8 cellular contexts compared by ENCODE assay signal in the genomic region with DNA sequence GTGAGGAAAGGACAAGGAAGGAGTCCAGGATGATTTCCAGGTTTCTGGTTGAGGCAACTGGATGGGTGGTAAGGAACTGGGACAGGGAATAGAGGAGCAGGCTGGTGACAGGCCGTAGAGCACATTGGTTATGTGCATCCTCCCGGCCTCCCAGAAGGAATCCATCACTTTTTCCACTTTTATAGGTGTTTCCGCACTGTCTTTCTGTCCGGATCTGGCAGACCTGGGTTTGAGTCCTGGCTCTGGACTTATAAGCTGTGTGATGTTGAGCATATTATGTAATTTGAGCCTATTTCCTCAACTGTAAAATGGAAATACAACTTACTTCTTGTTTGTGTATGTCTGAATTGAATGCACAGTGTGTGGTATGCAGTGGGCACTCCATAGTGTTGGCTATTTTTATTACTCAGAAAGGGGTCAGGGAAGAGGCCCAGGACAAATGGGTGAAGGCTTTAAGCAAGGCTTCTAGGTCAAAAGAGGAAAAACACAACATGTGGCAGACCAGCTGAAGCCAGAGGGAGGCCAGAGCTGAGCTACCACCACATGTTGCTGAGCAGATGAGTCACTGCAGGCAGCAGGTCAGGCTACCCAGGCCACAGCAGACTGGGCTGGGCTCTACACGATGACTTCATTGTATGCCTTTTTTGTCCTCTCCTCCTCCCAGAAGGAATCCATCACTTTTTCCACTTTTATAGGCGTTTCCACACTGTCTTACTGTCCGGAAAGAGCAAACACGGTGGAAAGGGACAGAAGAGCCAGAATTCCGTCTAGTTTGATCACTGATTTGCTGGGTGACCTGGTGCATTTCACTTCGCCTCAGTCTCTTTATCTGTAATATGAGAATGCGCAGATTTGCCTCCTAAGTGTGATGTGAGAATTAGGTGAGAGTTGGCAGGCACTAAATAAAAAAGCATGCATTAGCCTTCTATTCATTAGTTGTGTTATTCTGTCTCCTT. TPM values are rescaled to one million over a fixed set of nuclear protein-coding genes. Genes with fewer than 3 reads are reported as not detected.
A peak's percentile ranks its signal among the peaks of the same experiment; 100 is the strongest.
DNase-seq lines count a peak whose midpoint lies in the region; FAIRE-seq and TF ChIP-seq lines count a peak whose summit lies in the region.

No MANE protein-coding gene starts in this region.

- H3K4me3 ChIP-seq in iPS-11a (ENCODE audit: low read depth, low read length) = peak overlapping the region; percentile 41

- POLR2A ChIA-PET in MCF 10A (lab: Yijun Ruan, JAX) = interaction anchor here (0.6 to 4.3 kb wide), 15 partner anchors 13 to 689 kb away, joined by 3 to 57 read pairs (median 3); a partner anchor contains a TSS

- peaks cover 13% of the 10 kb centered on the region for H3K36me3 Mint-ChIP-seq in activated T-cell treated with anti-CD3 and anti-CD28 coated beads, Interleukin-2, amount 50 U/mL, for 24 hours (ENCODE audit: low read depth)
- H3K36me3 Mint-ChIP-seq in MCF 10A (ENCODE audit: insufficient read depth, unreplicated experiment) = peaks cover 25% of the 10 kb centered on the region

- peaks cover 29% of the 10 kb centered on the region for H3K4me1 Mint-ChIP-seq in activated T-cell treated with anti-CD3 and anti-CD28 coated beads, Interleukin-2, amount 50 U/mL, for 24 hours (ENCODE audit: low read depth)
- H3K4me1 Mint-ChIP-seq in MCF 10A (ENCODE audit: insufficient read depth, unreplicated experiment) = peaks cover 31% of the 10 kb centered on the region

- no peaks in the 10 kb centered on the region for H3K27me3 Mint-ChIP-seq in activated T-cell treated with anti-CD3 and anti-CD28 coated beads, Interleukin-2, amount 50 U/mL, for 24 hours
- no peaks in the 10 kb centered on the region for H3K27me3 Mint-ChIP-seq in MCF 10A (ENCODE audit: insufficient read depth, unreplicated experiment)

- intact Hi-C loops in MCF 10A (cut with micrococcal nuclease) = loop anchor here (1.0 to 2.0 kb wide), 2 partner anchors 52 to 116 kb away; a partner anchor contains a TSS

- H3K9me3 Mint-ChIP-seq in activated T-cell treated with anti-CD3 and anti-CD28 coated beads, Interleukin-2, amount 50 U/mL, for 24 hours = no peaks in the 10 kb centered on the region
- H3K9me3 Mint-ChIP-seq in MCF 10A (ENCODE audit: unreplicated experiment) = no peaks in the 10 kb centered on the region

- CTCF ChIA-PET in MCF 10A (lab: Yijun Ruan, JAX) = interaction anchor here (0.6 to 1.0 kb wide), 2 partner anchors 61 to 144 kb away, joined by 3 to 4 read pairs; no protein-coding TSS in a partner anchor

- peak; percentile 34 for DNase-seq in activated T-cell treated with anti-CD3 and anti-CD28 coated beads, Interleukin-2, amount 50 U/mL, for 24 hours
- DNase-seq in activated T-cell treated with anti-CD3 and anti-CD28 coated beads for 4 hours (no peak), HTR-8/SVneo (ENCODE audit: insufficient read length, low spot score) (peak; percentile 94), MCF 10A (ENCODE audit: unreplicated experiment) (peak; percentile 90), retina (peak; percentile 57)
- DNase-seq in stimulated activated naive CD4-positive, alpha-beta T cell (lab: John Stamatoyannopoulos, UW) = no peak

- H3K27ac Mint-ChIP-seq in activated T-cell treated with anti-CD3 and anti-CD28 coated beads, Interleukin-2, amount 50 U/mL, for 24 hours = peak overlapping the region; percentile 87
- H3K27ac Mint-ChIP-seq in MCF 10A (ENCODE audit: low read depth, unreplicated experiment) = peak overlapping the region; percentile 72

- TSS peak; percentile 34 for BruUV-seq in MCF 10A (replicated peaks; lab: Mats Ljungman, UMichigan)

- peak overlapping the region; percentile 81 for H3K4me3 Mint-ChIP-seq in activated T-cell treated with anti-CD3 and anti-CD28 coated beads, Interleukin-2, amount 50 U/mL, for 24 hours
- peak overlapping the region; percentile 93 for H3K4me3 Mint-ChIP-seq in MCF 10A (ENCODE audit: unreplicated experiment)

- peak; percentile 42 for FAIRE-seq in HTR-8/SVneo (lab: Jason Lieb, UNC)

- no peak for TF ChIP-seq CTCF in MCF 10A (IDR thresholded peaks at IDR 0.05; ENCODE audit: unreplicated experiment)

TF ChIP-seq in PFSK-1, 5 proteins besides CTCF, POLR2A, EP300 and RAD21:
- TF ChIP-seq, protein P1, sequence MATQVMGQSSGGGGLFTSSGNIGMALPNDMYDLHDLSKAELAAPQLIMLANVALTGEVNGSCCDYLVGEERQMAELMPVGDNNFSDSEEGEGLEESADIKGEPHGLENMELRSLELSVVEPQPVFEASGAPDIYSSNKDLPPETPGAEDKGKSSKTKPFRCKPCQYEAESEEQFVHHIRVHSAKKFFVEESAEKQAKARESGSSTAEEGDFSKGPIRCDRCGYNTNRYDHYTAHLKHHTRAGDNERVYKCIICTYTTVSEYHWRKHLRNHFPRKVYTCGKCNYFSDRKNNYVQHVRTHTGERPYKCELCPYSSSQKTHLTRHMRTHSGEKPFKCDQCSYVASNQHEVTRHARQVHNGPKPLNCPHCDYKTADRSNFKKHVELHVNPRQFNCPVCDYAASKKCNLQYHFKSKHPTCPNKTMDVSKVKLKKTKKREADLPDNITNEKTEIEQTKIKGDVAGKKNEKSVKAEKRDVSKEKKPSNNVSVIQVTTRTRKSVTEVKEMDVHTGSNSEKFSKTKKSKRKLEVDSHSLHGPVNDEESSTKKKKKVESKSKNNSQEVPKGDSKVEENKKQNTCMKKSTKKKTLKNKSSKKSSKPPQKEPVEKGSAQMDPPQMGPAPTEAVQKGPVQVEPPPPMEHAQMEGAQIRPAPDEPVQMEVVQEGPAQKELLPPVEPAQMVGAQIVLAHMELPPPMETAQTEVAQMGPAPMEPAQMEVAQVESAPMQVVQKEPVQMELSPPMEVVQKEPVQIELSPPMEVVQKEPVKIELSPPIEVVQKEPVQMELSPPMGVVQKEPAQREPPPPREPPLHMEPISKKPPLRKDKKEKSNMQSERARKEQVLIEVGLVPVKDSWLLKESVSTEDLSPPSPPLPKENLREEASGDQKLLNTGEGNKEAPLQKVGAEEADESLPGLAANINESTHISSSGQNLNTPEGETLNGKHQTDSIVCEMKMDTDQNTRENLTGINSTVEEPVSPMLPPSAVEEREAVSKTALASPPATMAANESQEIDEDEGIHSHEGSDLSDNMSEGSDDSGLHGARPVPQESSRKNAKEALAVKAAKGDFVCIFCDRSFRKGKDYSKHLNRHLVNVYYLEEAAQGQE (IDR thresholded peaks at IDR 0.05; ENCODE audit: insufficient read depth in 1 of 2, low read depth in 2 of 2, low read length in 2 of 2) = peak in 1 of 2 experiments; percentile 20; a peak in 1 of 4 replicates
- peak; percentile 69 for TF ChIP-seq POLR2AphosphoS5 (IDR thresholded peaks at IDR 0.05; ENCODE audit: low read depth, low read length)
- peak; percentile 68; the same call in 1 of the 2 replicates for TF ChIP-seq TAF1 (IDR thresholded peaks at IDR 0.05; ENCODE audit: borderline replicate concordance, insufficient read depth, low read length)
- peak; percentile 89 for TF ChIP-seq FOXP2 (optimal IDR thresholded peaks at IDR 0.05; ENCODE audit: borderline replicate concordance, extremely low read depth, extremely low read length, insufficient read depth)
- TF ChIP-seq SIN3A (IDR thresholded peaks at IDR 0.05; ENCODE audit: borderline replicate concordance, insufficient read depth, low read length) = 0 out of 2 replicates have a peak, but pooled peaks have one; percentile 88

RNA-seq across cellular contexts. Expression of a gene that starts 0.8 kb away (rescaled TPM):
- polyA plus RNA-seq in PFSK-1 (2012; ENCODE audit: insufficient read length, low read depth) = 52.4 TPM
- 33.3 and 39.2 TPM in 2 replicates for total RNA-seq in MCF 10A (2022)

RNA-seq across cellular contexts. Expression of a gene that starts 52.2 kb away (rescaled TPM):
- polyA plus RNA-seq in PFSK-1 (2012; ENCODE audit: insufficient read length, low read depth) = 1.9 TPM
- total RNA-seq in MCF 10A (2022) = 11.6 and 17.6 TPM in 2 replicates

Comparison
In these comparisons a context has a peak if more than half of its experiments do, and no peak if none do; other contexts are left out.
1. DNase-seq: peak in activated T-cell treated with anti-CD3 and anti-CD28 coated beads, Interleukin-2, amount 50 U/mL, for 24 hours (single experiment), HTR-8/SVneo (single experiment), MCF 10A (single experiment) and retina (single experiment); none in activated T-cell treated with anti-CD3 and anti-CD28 coated beads for 4 hours (single experiment) and stimulated activated naive CD4-positive, alpha-beta T cell (0 of 6).